8 cellular contexts compared by ENCODE assay signal in the genomic region with DNA sequence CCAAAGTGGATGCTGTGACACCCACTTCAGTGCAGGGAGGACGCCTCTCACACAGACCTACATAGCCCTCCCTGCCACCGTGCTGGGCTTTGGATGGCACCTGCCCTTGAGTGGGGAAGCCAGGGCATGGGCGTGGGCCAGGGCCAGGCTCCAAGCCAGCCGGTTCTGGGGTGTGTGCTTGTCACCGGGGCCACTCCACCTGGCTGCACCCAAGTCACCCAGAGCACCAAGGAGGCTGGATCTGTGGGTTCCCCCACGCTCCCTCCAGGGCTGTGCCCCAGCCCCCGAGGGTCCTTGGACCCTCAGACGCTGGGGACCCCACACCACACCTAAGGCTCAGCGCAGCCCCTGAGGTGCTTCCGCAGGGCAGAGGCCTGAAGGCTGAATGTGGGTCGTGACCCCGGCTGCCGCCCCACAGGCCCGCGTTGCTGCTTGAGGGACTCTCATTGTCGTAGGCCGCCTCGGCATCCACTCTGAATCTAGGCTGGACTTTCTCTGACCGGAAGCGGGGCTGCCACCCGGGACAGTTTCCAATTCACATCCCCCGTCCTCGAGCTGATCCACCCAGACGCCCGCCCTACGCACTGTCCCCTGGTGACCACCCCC. TPM values are rescaled to one million over a fixed set of nuclear protein-coding genes. Genes with fewer than 3 reads are reported as not detected.
DNase-seq lines count a peak whose midpoint lies in the region; ATAC-seq and TF ChIP-seq lines count a peak whose summit lies in the region.
"Had no signal": no experiment of that assay in that cellular context is flagged by ENCODE, and none has a peak within 500 bp of the region (broad histone marks: within the 10 kb centered on the region; RNA-seq: fewer than 3 reads in every experiment).

No MANE protein-coding gene starts in this region.

- H3K14ac ChIP-seq in IMR-90 (replicated peaks; ENCODE audit: low read depth, low read length) = peak overlapping the region; percentile 96

- dilution Hi-C loops in IMR-90 (cut with HindIII; ENCODE audit: low sequenced_read_pairs, unreplicated experiment) = no loop called here

- H3K79me1 ChIP-seq in IMR-90 (ENCODE audit: low read depth in 1 of 2, low read length in 2 of 2) = peaks cover 9 to 32% of the 10 kb centered on the region in 2 experiments; a peak in 3 of 4 replicates

- peak overlapping the region; percentile 100 for H2AK9ac ChIP-seq in IMR-90 (replicated peaks; ENCODE audit: low read depth, low read length, poor library complexity)

- H4K91ac ChIP-seq in IMR-90 (ENCODE audit: insufficient read depth, low read depth, low read length) = peak overlapping the region; percentile 75

- TF ChIP-seq POLR2A in IMR-90 (IDR thresholded peaks at IDR 0.05; ENCODE audit: low read depth, low read length) = no peak

- H3K9me1 ChIP-seq in IMR-90 (ENCODE audit: insufficient read depth, low read length) = peaks cover 9% of the 10 kb centered on the region

- intact Hi-C loops in IMR-90 (cut with micrococcal nuclease) = loop anchor here (5.0 kb wide), 1 partner anchor 50 kb away; the partner anchor contains the start of genes ACAP3 and PUSL1
- intact Hi-C loops in CD4-positive, alpha-beta T cell (cut with DNase I, micrococcal nuclease) = no loop called here

- no peaks in the 10 kb centered on the region for H3K9me3 ChIP-seq in IMR-90 (ENCODE audit: control insufficient read depth, insufficient read depth, low read length)
- no peaks in the 10 kb centered on the region for H3K9me3 ChIP-seq in CD4-positive, alpha-beta T cell (ENCODE audit: control insufficient read depth, low read length)

- H3K4me3 Mint-ChIP-seq in CD4-positive, alpha-beta T cell = no peak overlapping the region
- H3K4me3 Mint-ChIP-seq: IgD-negative memory B cell had no signal

- H4K5ac ChIP-seq in IMR-90 (ENCODE audit: low read depth, low read length) = peak overlapping the region; percentile 38; the same call in 1 of the 2 replicates

- no peaks in the 10 kb centered on the region for H3K36me3 Mint-ChIP-seq in CD4-positive, alpha-beta T cell (ENCODE audit: low read depth)

- H3K36me3 ChIP-seq in IMR-90 (ENCODE audit: control insufficient read depth, insufficient read depth, low read length) (peaks cover 34% of the 10 kb centered on the region), rectal smooth muscle tissue (ENCODE audit: control insufficient read depth, insufficient read depth, low read length) (no peaks in the 10 kb centered on the region)

- H3K18ac ChIP-seq in IMR-90 (ENCODE audit: low read depth, low read length) = no peak overlapping the region; the same call in 1 of the 2 replicates

- peaks cover 49% of the 10 kb centered on the region for H4K20me1 ChIP-seq in IMR-90 (ENCODE audit: insufficient read depth, low read length)

- no peak for TF ChIP-seq RAD21 in IMR-90 (IDR thresholded peaks at IDR 0.05; ENCODE audit: low read length)

- CTCF ChIA-PET in IMR-90 (lab: Yijun Ruan, JAX) = no interaction called here
- CTCF ChIA-PET in CD4-positive, alpha-beta T cell (lab: Charles Lee) = no interaction called here

- H2BK120ac ChIP-seq in IMR-90 (ENCODE audit: low read depth, low read length) = 0 out of 2 replicates have a peak overlapping the region, but pooled peaks have one; percentile 32

- ATAC-seq in IMR-90 (ENCODE audit: low read depth) (no peak), esophagus mucosa (peak; percentile 37), GM19452 (IDR thresholded peaks at IDR 0.05; ENCODE audit: unreplicated experiment) (no peak)
- ATAC-seq in CD4-positive, alpha-beta T cell (ENCODE audit: poor library complexity) = no peak

- H3K4me3 ChIP-seq in IMR-90 (ENCODE audit: insufficient read depth, low read depth, low read length) = peak overlapping the region; percentile 74
- peak overlapping the region; percentile 81 for H3K4me3 ChIP-seq in rectal smooth muscle tissue (ENCODE audit: low read length)

- H2AK5ac ChIP-seq in IMR-90 (ENCODE audit: low read depth, low read length) = peak overlapping the region; percentile 93

- H3K27ac Mint-ChIP-seq in CD4-positive, alpha-beta T cell = no peak overlapping the region

- POLR2A ChIA-PET in IMR-90 (lab: Charles Lee; ENCODE audit: unreplicated experiment) = no interaction called here
- POLR2A ChIA-PET in CD4-positive, alpha-beta T cell (lab: Charles Lee) = no interaction called here

- H3K27me3 Mint-ChIP-seq in CD4-positive, alpha-beta T cell = peaks cover 47% of the 10 kb centered on the region

- peak overlapping the region; percentile 99 for H3K4ac ChIP-seq in IMR-90 (ENCODE audit: low read depth, low read length)

- H3K56ac ChIP-seq in IMR-90 (ENCODE audit: extremely low read depth, insufficient read depth, low read length) = peak overlapping the region; percentile 38

- in situ Hi-C loops in IMR-90 (cut with MboI; ENCODE audit: low sequenced_read_pairs) = no loop called here

- DNase-seq in IMR-90 = no peak
- DNase-seq in CD4-positive, alpha-beta T cell = no peak
- DNase-seq in stimulated activated CD8-positive, alpha-beta memory T cell treated with anti-CD3 and anti-CD28 coated beads, Interleukin-4, amount 100 ng/mL, for 48 hours = no peak

- H3K4me2 ChIP-seq in IMR-90 (ENCODE audit: low read depth, low read length) = peak overlapping the region; percentile 93

- peak overlapping the region; percentile 96 for H2BK5ac ChIP-seq in IMR-90 (ENCODE audit: low read depth, low read length, poor library complexity, severe bottlenecking)

- H3K4me1 ChIP-seq in IMR-90 (ENCODE audit: control insufficient read depth, insufficient read depth, low read length) = peaks cover 45% of the 10 kb centered on the region
- peaks cover 27% of the 10 kb centered on the region for H3K4me1 ChIP-seq in rectal smooth muscle tissue (ENCODE audit: control insufficient read depth, insufficient read depth, low read length)

- H3K9me3 Mint-ChIP-seq in CD4-positive, alpha-beta T cell = no peaks in the 10 kb centered on the region
- H3K9me3 Mint-ChIP-seq: IgD-negative memory B cell had no signal

- BruUV-seq in IMR-90 (replicated peaks; lab: Mats Ljungman, UMichigan) = no TSS peak

- peak overlapping the region; percentile 96 for H3K27ac ChIP-seq in IMR-90 (ENCODE audit: insufficient read depth, low read length)
- peak overlapping the region; percentile 88 for H3K27ac ChIP-seq in rectal smooth muscle tissue (ENCODE audit: low read depth, low read length)
- H3K27ac ChIP-seq in CD4-positive, alpha-beta T cell (ENCODE audit: low read depth, low read length) = no peak overlapping the region

- peak overlapping the region; percentile 18 to 64; a peak in 2 of 4 replicates for H4K8ac ChIP-seq in IMR-90 (ENCODE audit: low read depth in 2 of 2, low read length in 2 of 2)

- no peak for TF ChIP-seq CTCF in IMR-90 (conservative IDR thresholded peaks at IDR 0.05; ENCODE audit: low read depth, low read length)
- no peak for TF ChIP-seq CTCF in CD4-positive, alpha-beta T cell (IDR thresholded peaks at IDR 0.05)

- H2BK20ac ChIP-seq in IMR-90 (ENCODE audit: low read depth, low read length) = no peak overlapping the region

- peak overlapping the region; percentile 98; the same call in 1 of the 2 replicates for H3K23ac ChIP-seq in IMR-90 (ENCODE audit: low read depth, low read length)

- no peak overlapping the region for H2BK15ac ChIP-seq in IMR-90 (ENCODE audit: low read depth, low read length)

- H3K9ac ChIP-seq in IMR-90 (ENCODE audit: low read depth, low read length) (peak overlapping the region; percentile 92), rectal smooth muscle tissue (ENCODE audit: low read length) (no peak overlapping the region)

- H3K27me3 ChIP-seq in IMR-90 (ENCODE audit: control insufficient read depth, insufficient read depth, low read length) (no peaks in the 10 kb centered on the region), rectal smooth muscle tissue (ENCODE audit: control insufficient read depth, insufficient read depth, low read length) (peaks cover 8% of the 10 kb centered on the region)
- H3K27me3 ChIP-seq in CD4-positive, alpha-beta T cell (ENCODE audit: control insufficient read depth, insufficient read depth, low read length) = peaks cover 50% of the 10 kb centered on the region

- peak overlapping the region; percentile 58 for H2AFZ ChIP-seq in IMR-90 (replicated peaks; ENCODE audit: low read length, poor library complexity)

- H3K4me1 Mint-ChIP-seq in CD4-positive, alpha-beta T cell (ENCODE audit: low read depth) = peaks cover 32% of the 10 kb centered on the region

- WGBS in IMR-90 (ENCODE audit: extremely low coverage in 2 of 2, insufficient read length in 1 of 2), 2 experiments = 17% methylated on average over 16 of the region's 26 CpGs; no CpG with 5 or more reads in 1 of the 2 experiments

TF ChIP-seq in IMR-90, 13 proteins besides CTCF, POLR2A, EP300 and RAD21 (continues in another document):
- TF ChIP-seq CEBPB (IDR thresholded peaks at IDR 0.05; ENCODE audit: low read depth, low read length) (no peak), BHLHE40 (IDR thresholded peaks at IDR 0.05; ENCODE audit: low read depth, low read length) (no peak)

RNA-seq across cellular contexts. Expression of gene MXRA8, which starts 1.5 kb away (rescaled TPM):
- total RNA-seq in IMR-90 (2012; rRNA removed) = 92.5 and 97.8 TPM in 2 replicates
- 469 and 502 TPM in 2 replicates for polyA plus RNA-seq in IMR-90 (2012; rRNA removed)
- polyA plus RNA-seq in IMR-90 (2012; cell fraction: cytosol; rRNA removed) = 392 and 634 TPM in 2 replicates
- polyA plus RNA-seq in IMR-90 (2012; cell fraction: nucleus; rRNA removed; ENCODE audit: low replicate concordance) = 1,013 and 2,455 TPM in 2 replicates
- 2.0 TPM for total RNA-seq in esophagus mucosa
- total RNA-seq in CD4-positive, alpha-beta T cell = 1 to 10 TPM; 1.6 to 2.9 TPM
- total RNA-seq: SK-MEL-5 had no signal
- polyA plus RNA-seq: IgD-negative memory B cell had no signal

RNA-seq across cellular contexts. Expression of gene DVL1, which starts 7.7 kb away (rescaled TPM):
- total RNA-seq in IMR-90 (2012; rRNA removed) (27.2 and 27.5 TPM in 2 replicates), esophagus mucosa (48.5 TPM)
- 35.9 and 47.6 TPM in 2 replicates for polyA plus RNA-seq in IMR-90 (2012; rRNA removed)
- polyA plus RNA-seq in IMR-90 (2012; cell fraction: cytosol; rRNA removed) = 17.5 and 35.8 TPM in 2 replicates
- 176 and 462 TPM in 2 replicates for polyA plus RNA-seq in IMR-90 (2012; cell fraction: nucleus; rRNA removed; ENCODE audit: low replicate concordance)
- 10 to 100 TPM; 44.9 to 45.5 TPM for total RNA-seq in CD4-positive, alpha-beta T cell

RNA-seq across cellular contexts. Expression of gene AURKAIP1, which starts 18.1 kb away (rescaled TPM):
- total RNA-seq in IMR-90 (2012; rRNA removed) = 45.7 and 63.0 TPM in 2 replicates
- 107 and 129 TPM in 2 replicates for polyA plus RNA-seq in IMR-90 (2012; rRNA removed)
- 140 and 151 TPM in 2 replicates for polyA plus RNA-seq in IMR-90 (2012; cell fraction: cytosol; rRNA removed)
- 73.9 and 142 TPM in 2 replicates for polyA plus RNA-seq in IMR-90 (2012; cell fraction: nucleus; rRNA removed; ENCODE audit: low replicate concordance)
- total RNA-seq in esophagus mucosa = 117 TPM
- total RNA-seq in CD4-positive, alpha-beta T cell = 10 to 100 TPM; 59.2 to 64.6 TPM

RNA-seq across cellular contexts. Expression of gene TAS1R3, which starts 25.8 kb away (rescaled TPM):
- total RNA-seq in IMR-90 (2012; rRNA removed) (under 0.01 TPM in 1 of 2 replicates, not detected in the other), esophagus mucosa (0.56 TPM)
- 0.05 and 0.06 TPM in 2 replicates for polyA plus RNA-seq in IMR-90 (2012; rRNA removed)
- 0.04 TPM in 1 of 2 replicates, not detected in the other for polyA plus RNA-seq in IMR-90 (2012; cell fraction: cytosol; rRNA removed)
- polyA plus RNA-seq in IMR-90 (2012; cell fraction: nucleus; rRNA removed; ENCODE audit: low replicate concordance) = 0.56 and 1.9 TPM in 2 replicates
- 1 to 10 TPM; 3.3 to 3.4 TPM for total RNA-seq in CD4-positive, alpha-beta T cell
- total RNA-seq: SK-MEL-5 had no signal

RNA-seq across cellular contexts. Expression of gene CPTP, which starts 32.3 kb away (rescaled TPM):
- 2.7 and 3.1 TPM in 2 replicates for total RNA-seq in IMR-90 (2012; rRNA removed)
- 12.1 and 15.4 TPM in 2 replicates for polyA plus RNA-seq in IMR-90 (2012; rRNA removed)
- polyA plus RNA-seq in IMR-90 (2012; cell fraction: cytosol; rRNA removed) = 7.4 and 21.9 TPM in 2 replicates
- 5.6 and 16.7 TPM in 2 replicates for polyA plus RNA-seq in IMR-90 (2012; cell fraction: nucleus; rRNA removed; ENCODE audit: low replicate concordance)
- 25.1 TPM for total RNA-seq in esophagus mucosa
- 10 to 100 TPM; 11.6 to 12.9 TPM for total RNA-seq in CD4-positive, alpha-beta T cell

Comparison
In these comparisons a context has a peak if more than half of its experiments do, and no peak if none do; other contexts are left out.
1. RNA of gene MXRA8, which starts 1.5 kb away (total RNA-seq): 92.5 to 97.8 TPM in IMR-90; 1.6 to 2.9 TPM in CD4-positive, alpha-beta T cell and 2.0 TPM in esophagus mucosa (single experiment); every median in the first group is over 10 times any median in the second.